Comparison of ENCODE assay signal across 1 cellular context in the genomic region with DNA sequence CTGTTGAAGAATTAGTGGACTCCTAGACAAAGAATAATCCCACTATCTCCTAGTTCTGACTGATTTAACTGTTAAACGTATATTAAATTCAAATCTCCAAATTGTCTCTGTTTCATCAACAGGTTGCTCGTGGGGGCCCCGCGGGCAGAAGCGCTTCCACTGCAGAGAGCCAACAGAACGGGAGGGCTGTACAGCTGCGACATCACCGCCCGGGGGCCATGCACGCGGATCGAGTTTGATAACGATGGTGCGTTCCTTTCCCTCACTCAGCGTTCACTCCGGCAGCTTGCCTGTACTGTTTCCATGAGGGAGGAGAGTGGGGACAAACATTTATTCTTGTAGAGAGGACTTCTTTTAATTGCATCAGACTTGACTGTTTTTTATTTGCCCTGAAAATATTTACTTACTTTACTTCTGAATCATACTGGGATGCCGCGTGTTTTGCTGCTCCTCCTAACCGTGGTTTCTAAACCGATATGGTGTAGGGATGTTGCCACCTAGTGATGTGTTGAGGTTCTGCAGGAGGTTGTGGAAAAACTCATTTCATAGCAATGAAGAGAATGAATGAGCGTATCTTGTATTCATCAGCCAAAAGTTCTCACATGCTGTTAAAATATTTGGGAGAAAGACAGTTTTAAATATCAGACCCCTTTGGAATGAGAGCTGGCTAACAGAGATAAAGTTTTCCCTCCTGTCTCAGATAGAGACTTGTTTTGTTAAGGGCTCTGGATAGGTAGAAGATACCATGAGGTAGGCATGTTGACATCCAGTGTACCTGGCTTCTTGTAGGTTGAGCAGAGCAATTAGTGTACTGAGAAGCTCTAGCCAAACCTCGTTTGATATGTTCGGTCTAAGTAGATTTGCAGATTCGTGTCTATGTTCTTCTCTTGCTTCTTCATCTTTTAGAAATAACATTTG.
TF ChIP-seq lines count a peak whose summit lies in the region.

No MANE protein-coding gene starts in this region.

TF ChIP-seq in HepG2, 621 proteins besides CTCF, POLR2A, EP300 and RAD21 (continued from another document and continues in another):
- TF ChIP-seq, protein P1, sequence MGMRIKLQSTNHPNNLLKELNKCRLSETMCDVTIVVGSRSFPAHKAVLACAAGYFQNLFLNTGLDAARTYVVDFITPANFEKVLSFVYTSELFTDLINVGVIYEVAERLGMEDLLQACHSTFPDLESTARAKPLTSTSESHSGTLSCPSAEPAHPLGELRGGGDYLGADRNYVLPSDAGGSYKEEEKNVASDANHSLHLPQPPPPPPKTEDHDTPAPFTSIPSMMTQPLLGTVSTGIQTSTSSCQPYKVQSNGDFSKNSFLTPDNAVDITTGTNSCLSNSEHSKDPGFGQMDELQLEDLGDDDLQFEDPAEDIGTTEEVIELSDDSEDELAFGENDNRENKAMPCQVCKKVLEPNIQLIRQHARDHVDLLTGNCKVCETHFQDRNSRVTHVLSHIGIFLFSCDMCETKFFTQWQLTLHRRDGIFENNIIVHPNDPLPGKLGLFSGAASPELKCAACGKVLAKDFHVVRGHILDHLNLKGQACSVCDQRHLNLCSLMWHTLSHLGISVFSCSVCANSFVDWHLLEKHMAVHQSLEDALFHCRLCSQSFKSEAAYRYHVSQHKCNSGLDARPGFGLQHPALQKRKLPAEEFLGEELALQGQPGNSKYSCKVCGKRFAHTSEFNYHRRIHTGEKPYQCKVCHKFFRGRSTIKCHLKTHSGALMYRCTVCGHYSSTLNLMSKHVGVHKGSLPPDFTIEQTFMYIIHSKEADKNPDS (CRISPR knock-in tag; IDR thresholded peaks at IDR 0.05): no peak
- TF ChIP-seq ZNF878 (CRISPR knock-in tag; IDR thresholded peaks at IDR 0.05) (no peak; the same call in 1 of the 2 replicates), TBP (CRISPR knock-in tag; IDR thresholded peaks at IDR 0.05) (no peak), TOPORS (CRISPR knock-in tag; IDR thresholded peaks at IDR 0.05) (no peak), MEIS1 (CRISPR knock-in tag; IDR thresholded peaks at IDR 0.05; ENCODE audit: borderline replicate concordance) (no peak), ZZZ3 (CRISPR knock-in tag; IDR thresholded peaks at IDR 0.05; ENCODE audit: borderline replicate concordance) (no peak), MBNL3 (CRISPR knock-in tag; conservative IDR thresholded peaks at IDR 0.05) (no peak), ZNF569 (CRISPR knock-in tag; IDR thresholded peaks at IDR 0.05; ENCODE audit: borderline replicate concordance) (no peak), ZNF335 (CRISPR knock-in tag; IDR thresholded peaks at IDR 0.05) (no peak), ZSCAN30 (CRISPR knock-in tag; IDR thresholded peaks at IDR 0.05) (no peak), ZNF557 (CRISPR knock-in tag; IDR thresholded peaks at IDR 0.05) (no peak), AGO1 (IDR thresholded peaks at IDR 0.05; ENCODE audit: low read depth, low read length, poor library complexity, severe bottlenecking) (no peak), BHLHE40 (IDR thresholded peaks at IDR 0.05; ENCODE audit: low read length) (0 out of 2 replicates have a peak, but pooled peaks have one; percentile 9), NFYB (CRISPR knock-in tag; IDR thresholded peaks at IDR 0.05) (no peak), KDM5B (CRISPR knock-in tag; IDR thresholded peaks at IDR 0.05; ENCODE audit: borderline replicate concordance) (no peak), YY1 (IDR thresholded peaks at IDR 0.05; ENCODE audit: insufficient read depth, insufficient replicate concordance, low read depth, low read length) (no peak), TRIM24 (CRISPR knock-in tag; IDR thresholded peaks at IDR 0.05) (no peak), THYN1 (CRISPR knock-in tag; IDR thresholded peaks at IDR 0.05; ENCODE audit: borderline replicate concordance, low read depth) (no peak), EED (CRISPR knock-in tag; IDR thresholded peaks at IDR 0.05) (no peak), ZNF737 (CRISPR knock-in tag; IDR thresholded peaks at IDR 0.05; ENCODE audit: borderline replicate concordance) (no peak), TAF15 (IDR thresholded peaks at IDR 0.05; ENCODE audit: low read depth, low read length, poor library complexity, severe bottlenecking) (no peak), ZNF83 (CRISPR knock-in tag; IDR thresholded peaks at IDR 0.05; ENCODE audit: borderline replicate concordance) (no peak), ZNF816 (CRISPR knock-in tag; IDR thresholded peaks at IDR 0.05; ENCODE audit: borderline replicate concordance) (no peak), ZEB1 (IDR thresholded peaks at IDR 0.05; ENCODE audit: insufficient replicate concordance, low read depth) (no peak), JUNB (CRISPR knock-in tag; IDR thresholded peaks at IDR 0.05; ENCODE audit: borderline replicate concordance) (no peak), PITX1 (CRISPR knock-in tag; IDR thresholded peaks at IDR 0.05) (no peak), ZNF761 (CRISPR knock-in tag; conservative IDR thresholded peaks at IDR 0.05) (0 out of 2 replicates have a peak, but pooled peaks have one; percentile 31), ZNF841 (CRISPR knock-in tag; IDR thresholded peaks at IDR 0.05; ENCODE audit: borderline replicate concordance) (no peak), HDAC6 (IDR thresholded peaks at IDR 0.05; ENCODE audit: low read depth, low read length) (no peak), POLR2G (IDR thresholded peaks at IDR 0.05; ENCODE audit: low read depth, low read length) (peak; percentile 37; the same call in 1 of the 2 replicates), CHD2 (IDR thresholded peaks at IDR 0.05; ENCODE audit: low read depth, low read length) (no peak), IRX3 (CRISPR knock-in tag; IDR thresholded peaks at IDR 0.05; ENCODE audit: borderline replicate concordance, low read depth) (no peak), GPN1 (CRISPR knock-in tag; IDR thresholded peaks at IDR 0.05; ENCODE audit: borderline replicate concordance) (no peak), CREB1 (IDR thresholded peaks at IDR 0.05) (no peak), CREB1 (CRISPR knock-in tag; IDR thresholded peaks at IDR 0.05) (0 out of 2 replicates have a peak, but pooled peaks have one; percentile 3), ZFP62 (CRISPR knock-in tag; IDR thresholded peaks at IDR 0.05) (no peak), ERF (CRISPR knock-in tag; IDR thresholded peaks at IDR 0.05) (peak; percentile 60; the same call in 1 of the 2 replicates), SOX13 (IDR thresholded peaks at IDR 0.05) (no peak), SOX13 (CRISPR knock-in tag; conservative IDR thresholded peaks at IDR 0.05 in 1 of 2, IDR thresholded peaks at IDR 0.05 in 1 of 2) (peak in 1 of 2 experiments; percentile 73; a peak in 1 of 4 replicates), REXO4 (CRISPR knock-in tag; IDR thresholded peaks at IDR 0.05; ENCODE audit: borderline replicate concordance) (no peak), BRCA1 (CRISPR knock-in tag; IDR thresholded peaks at IDR 0.05) (no peak)
- TF ChIP-seq, protein P2, sequence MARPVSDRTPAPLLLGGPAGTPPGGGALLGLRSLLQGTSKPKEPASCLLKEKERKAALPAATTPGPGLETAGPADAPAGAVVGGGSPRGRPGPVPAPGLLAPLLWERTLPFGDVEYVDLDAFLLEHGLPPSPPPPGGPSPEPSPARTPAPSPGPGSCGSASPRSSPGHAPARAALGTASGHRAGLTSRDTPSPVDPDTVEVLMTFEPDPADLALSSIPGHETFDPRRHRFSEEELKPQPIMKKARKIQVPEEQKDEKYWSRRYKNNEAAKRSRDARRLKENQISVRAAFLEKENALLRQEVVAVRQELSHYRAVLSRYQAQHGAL (CRISPR knock-in tag; IDR thresholded peaks at IDR 0.05; ENCODE audit: not compliant biosample characterization): no peak
- TF ChIP-seq, protein P3, sequence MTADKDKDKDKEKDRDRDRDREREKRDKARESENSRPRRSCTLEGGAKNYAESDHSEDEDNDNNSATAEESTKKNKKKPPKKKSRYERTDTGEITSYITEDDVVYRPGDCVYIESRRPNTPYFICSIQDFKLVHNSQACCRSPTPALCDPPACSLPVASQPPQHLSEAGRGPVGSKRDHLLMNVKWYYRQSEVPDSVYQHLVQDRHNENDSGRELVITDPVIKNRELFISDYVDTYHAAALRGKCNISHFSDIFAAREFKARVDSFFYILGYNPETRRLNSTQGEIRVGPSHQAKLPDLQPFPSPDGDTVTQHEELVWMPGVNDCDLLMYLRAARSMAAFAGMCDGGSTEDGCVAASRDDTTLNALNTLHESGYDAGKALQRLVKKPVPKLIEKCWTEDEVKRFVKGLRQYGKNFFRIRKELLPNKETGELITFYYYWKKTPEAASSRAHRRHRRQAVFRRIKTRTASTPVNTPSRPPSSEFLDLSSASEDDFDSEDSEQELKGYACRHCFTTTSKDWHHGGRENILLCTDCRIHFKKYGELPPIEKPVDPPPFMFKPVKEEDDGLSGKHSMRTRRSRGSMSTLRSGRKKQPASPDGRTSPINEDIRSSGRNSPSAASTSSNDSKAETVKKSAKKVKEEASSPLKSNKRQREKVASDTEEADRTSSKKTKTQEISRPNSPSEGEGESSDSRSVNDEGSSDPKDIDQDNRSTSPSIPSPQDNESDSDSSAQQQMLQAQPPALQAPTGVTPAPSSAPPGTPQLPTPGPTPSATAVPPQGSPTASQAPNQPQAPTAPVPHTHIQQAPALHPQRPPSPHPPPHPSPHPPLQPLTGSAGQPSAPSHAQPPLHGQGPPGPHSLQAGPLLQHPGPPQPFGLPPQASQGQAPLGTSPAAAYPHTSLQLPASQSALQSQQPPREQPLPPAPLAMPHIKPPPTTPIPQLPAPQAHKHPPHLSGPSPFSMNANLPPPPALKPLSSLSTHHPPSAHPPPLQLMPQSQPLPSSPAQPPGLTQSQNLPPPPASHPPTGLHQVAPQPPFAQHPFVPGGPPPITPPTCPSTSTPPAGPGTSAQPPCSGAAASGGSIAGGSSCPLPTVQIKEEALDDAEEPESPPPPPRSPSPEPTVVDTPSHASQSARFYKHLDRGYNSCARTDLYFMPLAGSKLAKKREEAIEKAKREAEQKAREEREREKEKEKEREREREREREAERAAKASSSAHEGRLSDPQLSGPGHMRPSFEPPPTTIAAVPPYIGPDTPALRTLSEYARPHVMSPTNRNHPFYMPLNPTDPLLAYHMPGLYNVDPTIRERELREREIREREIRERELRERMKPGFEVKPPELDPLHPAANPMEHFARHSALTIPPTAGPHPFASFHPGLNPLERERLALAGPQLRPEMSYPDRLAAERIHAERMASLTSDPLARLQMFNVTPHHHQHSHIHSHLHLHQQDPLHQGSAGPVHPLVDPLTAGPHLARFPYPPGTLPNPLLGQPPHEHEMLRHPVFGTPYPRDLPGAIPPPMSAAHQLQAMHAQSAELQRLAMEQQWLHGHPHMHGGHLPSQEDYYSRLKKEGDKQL (CRISPR knock-in tag; IDR thresholded peaks at IDR 0.05; ENCODE audit: low read depth): peak; percentile 61; the same call in 1 of the 2 replicates
- TF ChIP-seq, protein P4, sequence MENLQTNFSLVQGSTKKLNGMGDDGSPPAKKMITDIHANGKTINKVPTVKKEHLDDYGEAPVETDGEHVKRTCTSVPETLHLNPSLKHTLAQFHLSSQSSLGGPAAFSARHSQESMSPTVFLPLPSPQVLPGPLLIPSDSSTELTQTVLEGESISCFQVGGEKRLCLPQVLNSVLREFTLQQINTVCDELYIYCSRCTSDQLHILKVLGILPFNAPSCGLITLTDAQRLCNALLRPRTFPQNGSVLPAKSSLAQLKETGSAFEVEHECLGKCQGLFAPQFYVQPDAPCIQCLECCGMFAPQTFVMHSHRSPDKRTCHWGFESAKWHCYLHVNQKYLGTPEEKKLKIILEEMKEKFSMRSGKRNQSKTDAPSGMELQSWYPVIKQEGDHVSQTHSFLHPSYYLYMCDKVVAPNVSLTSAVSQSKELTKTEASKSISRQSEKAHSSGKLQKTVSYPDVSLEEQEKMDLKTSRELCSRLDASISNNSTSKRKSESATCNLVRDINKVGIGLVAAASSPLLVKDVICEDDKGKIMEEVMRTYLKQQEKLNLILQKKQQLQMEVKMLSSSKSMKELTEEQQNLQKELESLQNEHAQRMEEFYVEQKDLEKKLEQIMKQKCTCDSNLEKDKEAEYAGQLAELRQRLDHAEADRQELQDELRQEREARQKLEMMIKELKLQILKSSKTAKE (CRISPR knock-in tag; IDR thresholded peaks at IDR 0.05; ENCODE audit: borderline replicate concordance): no peak
- TF ChIP-seq, protein P5, sequence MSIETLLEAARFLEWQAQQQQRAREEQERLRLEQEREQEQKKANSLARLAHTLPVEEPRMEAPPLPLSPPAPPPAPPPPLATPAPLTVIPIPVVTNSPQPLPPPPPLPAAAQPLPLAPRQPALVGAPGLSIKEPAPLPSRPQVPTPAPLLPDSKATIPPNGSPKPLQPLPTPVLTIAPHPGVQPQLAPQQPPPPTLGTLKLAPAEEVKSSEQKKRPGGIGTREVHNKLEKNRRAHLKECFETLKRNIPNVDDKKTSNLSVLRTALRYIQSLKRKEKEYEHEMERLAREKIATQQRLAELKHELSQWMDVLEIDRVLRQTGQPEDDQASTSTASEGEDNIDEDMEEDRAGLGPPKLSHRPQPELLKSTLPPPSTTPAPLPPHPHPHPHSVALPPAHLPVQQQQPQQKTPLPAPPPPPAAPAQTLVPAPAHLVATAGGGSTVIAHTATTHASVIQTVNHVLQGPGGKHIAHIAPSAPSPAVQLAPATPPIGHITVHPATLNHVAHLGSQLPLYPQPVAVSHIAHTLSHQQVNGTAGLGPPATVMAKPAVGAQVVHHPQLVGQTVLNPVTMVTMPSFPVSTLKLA (IDR thresholded peaks at IDR 0.05): peak; percentile 59
- TF ChIP-seq, protein P6, sequence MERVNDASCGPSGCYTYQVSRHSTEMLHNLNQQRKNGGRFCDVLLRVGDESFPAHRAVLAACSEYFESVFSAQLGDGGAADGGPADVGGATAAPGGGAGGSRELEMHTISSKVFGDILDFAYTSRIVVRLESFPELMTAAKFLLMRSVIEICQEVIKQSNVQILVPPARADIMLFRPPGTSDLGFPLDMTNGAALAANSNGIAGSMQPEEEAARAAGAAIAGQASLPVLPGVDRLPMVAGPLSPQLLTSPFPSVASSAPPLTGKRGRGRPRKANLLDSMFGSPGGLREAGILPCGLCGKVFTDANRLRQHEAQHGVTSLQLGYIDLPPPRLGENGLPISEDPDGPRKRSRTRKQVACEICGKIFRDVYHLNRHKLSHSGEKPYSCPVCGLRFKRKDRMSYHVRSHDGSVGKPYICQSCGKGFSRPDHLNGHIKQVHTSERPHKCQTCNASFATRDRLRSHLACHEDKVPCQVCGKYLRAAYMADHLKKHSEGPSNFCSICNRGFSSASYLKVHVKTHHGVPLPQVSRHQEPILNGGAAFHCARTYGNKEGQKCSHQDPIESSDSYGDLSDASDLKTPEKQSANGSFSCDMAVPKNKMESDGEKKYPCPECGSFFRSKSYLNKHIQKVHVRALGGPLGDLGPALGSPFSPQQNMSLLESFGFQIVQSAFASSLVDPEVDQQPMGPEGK (CRISPR knock-in tag; IDR thresholded peaks at IDR 0.05): peak; percentile 85
- TF ChIP-seq, protein P7, sequence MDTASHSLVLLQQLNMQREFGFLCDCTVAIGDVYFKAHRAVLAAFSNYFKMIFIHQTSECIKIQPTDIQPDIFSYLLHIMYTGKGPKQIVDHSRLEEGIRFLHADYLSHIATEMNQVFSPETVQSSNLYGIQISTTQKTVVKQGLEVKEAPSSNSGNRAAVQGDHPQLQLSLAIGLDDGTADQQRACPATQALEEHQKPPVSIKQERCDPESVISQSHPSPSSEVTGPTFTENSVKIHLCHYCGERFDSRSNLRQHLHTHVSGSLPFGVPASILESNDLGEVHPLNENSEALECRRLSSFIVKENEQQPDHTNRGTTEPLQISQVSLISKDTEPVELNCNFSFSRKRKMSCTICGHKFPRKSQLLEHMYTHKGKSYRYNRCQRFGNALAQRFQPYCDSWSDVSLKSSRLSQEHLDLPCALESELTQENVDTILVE (CRISPR knock-in tag; IDR thresholded peaks at IDR 0.05): peak; percentile 78; the same call in 1 of the 2 replicates
- TF ChIP-seq, protein P8, sequence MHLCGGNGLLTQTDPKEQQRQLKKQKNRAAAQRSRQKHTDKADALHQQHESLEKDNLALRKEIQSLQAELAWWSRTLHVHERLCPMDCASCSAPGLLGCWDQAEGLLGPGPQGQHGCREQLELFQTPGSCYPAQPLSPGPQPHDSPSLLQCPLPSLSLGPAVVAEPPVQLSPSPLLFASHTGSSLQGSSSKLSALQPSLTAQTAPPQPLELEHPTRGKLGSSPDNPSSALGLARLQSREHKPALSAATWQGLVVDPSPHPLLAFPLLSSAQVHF (CRISPR knock-in tag; IDR thresholded peaks at IDR 0.05): no peak
